Comparison of ENCODE assay signal across 8 cellular contexts in the genomic region with DNA sequence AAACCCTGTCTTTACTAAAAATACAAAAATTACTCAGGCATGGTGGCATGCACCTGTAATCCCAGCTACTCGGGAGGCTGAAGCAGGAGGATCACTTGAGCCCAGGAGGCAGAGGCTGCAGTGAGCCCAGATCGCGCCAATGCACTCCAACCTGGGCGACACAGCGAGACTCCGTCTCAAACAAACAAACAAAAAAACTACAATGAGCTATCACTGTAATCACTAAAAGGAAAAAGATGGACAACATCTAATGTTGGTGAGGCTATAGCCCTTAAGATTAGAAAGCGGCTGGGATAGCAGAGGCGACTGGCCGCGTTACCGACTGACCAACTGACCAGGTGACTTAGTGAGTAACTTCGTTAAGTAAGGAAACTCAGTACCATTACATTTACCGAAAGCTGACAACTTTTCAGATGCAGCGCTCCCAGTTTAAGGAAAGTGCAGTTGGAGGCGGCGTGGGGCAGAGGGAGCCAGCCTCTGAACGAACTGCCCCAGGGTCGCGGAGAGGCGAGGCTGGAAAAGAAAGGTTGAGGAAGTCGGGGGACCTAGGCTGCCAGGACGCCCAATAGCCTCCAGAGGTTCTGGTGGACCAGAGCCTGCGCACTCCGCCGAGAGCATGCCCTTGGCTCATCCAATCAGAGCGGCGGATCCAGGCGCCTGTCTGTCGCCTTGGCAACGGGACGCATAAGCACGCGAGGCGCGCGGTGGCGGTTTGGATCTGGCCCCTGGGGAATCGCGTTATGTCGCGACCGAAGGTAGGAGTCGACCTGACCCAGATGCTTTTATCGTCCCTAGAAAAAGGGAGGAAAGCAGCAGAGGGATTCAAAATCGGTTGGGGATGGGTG. TPM values are rescaled to one million over a fixed set of nuclear protein-coding genes. Genes with fewer than 3 reads are reported as not detected.
A peak's percentile ranks its signal among the peaks of the same experiment; 100 is the strongest.
DNase-seq lines count a peak whose midpoint lies in the region; ATAC-seq and TF ChIP-seq lines count a peak whose summit lies in the region.

No MANE protein-coding gene starts in this region.

- peaks cover 5% of the 10 kb centered on the region for H3K4me1 ChIP-seq in OCI-LY7 (ENCODE audit: insufficient read depth, low read length, poor library complexity, severe bottlenecking)
- H3K4me1 ChIP-seq in esophagus (ENCODE audit: control insufficient read depth in 2 of 2, insufficient read depth in 2 of 2, low read length in 1 of 2) = no peaks in the 10 kb centered on the region

- H4K20me1 ChIP-seq in OCI-LY7 (ENCODE audit: insufficient read depth, low read length) = no peaks in the 10 kb centered on the region

- H3K4me3 Mint-ChIP-seq in Calu3 (ENCODE audit: low read depth, unreplicated experiment) = peak overlapping the region; percentile 94

- no peak for TF ChIP-seq CTCF in Calu3 (IDR thresholded peaks at IDR 0.05; ENCODE audit: unreplicated experiment)
- TF ChIP-seq CTCF in OCI-LY7 (conservative IDR thresholded peaks at IDR 0.05; ENCODE audit: low read length) = no peak

- H3K9me3 Mint-ChIP-seq in Calu3 (ENCODE audit: low read depth, unreplicated experiment) = no peaks in the 10 kb centered on the region

- H3K4me2 ChIP-seq in OCI-LY7 (ENCODE audit: low read length) = peak overlapping the region; percentile 88

- H3K27ac Mint-ChIP-seq in Calu3 (ENCODE audit: unreplicated experiment) = peak overlapping the region; percentile 91

- H3K4me1 Mint-ChIP-seq in Calu3 (ENCODE audit: low read depth, unreplicated experiment) = peaks cover 8% of the 10 kb centered on the region

- no peaks in the 10 kb centered on the region for H3K27me3 ChIP-seq in esophagus (ENCODE audit: control insufficient read depth in 1 of 2, insufficient read depth in 2 of 2, low read length in 2 of 2)

- peak overlapping the region; percentile 71 for H3K4me3 ChIP-seq in OCI-LY7 (ENCODE audit: low read depth, low read length, poor library complexity, severe bottlenecking)
- peak overlapping the region; percentile 58 to 68 for H3K4me3 ChIP-seq in esophagus (ENCODE audit: low read depth in 1 of 2, low read length in 2 of 2)

- no peak overlapping the region for H3K27ac ChIP-seq in OCI-LY7 (ENCODE audit: low read depth, low read length, poor library complexity, severe bottlenecking)
- peak overlapping the region; percentile 66 to 72 for H3K27ac ChIP-seq in esophagus (ENCODE audit: low read depth in 2 of 2, low read length in 1 of 2)

- POLR2A ChIA-PET in OCI-LY7 (lab: Charles Lee) = interaction anchor here (0.7 to 1.8 kb wide), 7 partner anchors 13 to 1167 kb away, joined by 3 to 12 read pairs (median 4); a partner anchor contains a TSS

- H2AFZ ChIP-seq in OCI-LY7 (ENCODE audit: low read length) = peak overlapping the region; percentile 93

- H3K9me3 ChIP-seq in OCI-LY7 (ENCODE audit: low read length) = no peaks in the 10 kb centered on the region
- H3K9me3 ChIP-seq in esophagus (ENCODE audit: control insufficient read depth in 2 of 2, insufficient read depth in 1 of 2, low read depth in 1 of 2, low read length in 1 of 2) = no peaks in the 10 kb centered on the region

- DNase-seq in Calu3 (peak; percentile 95), HuH-7 (ENCODE audit: low spot score) (peak; percentile 99), OCI-LY7 (ENCODE audit: low spot score) (peak; percentile 66), activated T-cell treated with anti-CD3 and anti-CD28 coated beads for 48 hours (ENCODE audit: low read depth) (peak; percentile 80), mucosa of gallbladder (ENCODE audit: low spot score) (peak; percentile 95)
- DNase-seq in stimulated activated CD8-positive, alpha-beta memory T cell treated with anti-CD3 and anti-CD28 coated beads, Interleukin-4, amount 100 ng/mL, for 1 hour (ENCODE audit: low read depth in 2 of 2, low spot score in 1 of 2) = peak; percentile 46 to 47

- BruUV-seq in Calu3 (replicated peaks; lab: Mats Ljungman, UMichigan) = TSS peak; percentile 41
- BruUV-seq in OCI-LY7 (replicated peaks; lab: Mats Ljungman, UMichigan) = no TSS peak

- H3K9me2 ChIP-seq in OCI-LY7 (ENCODE audit: insufficient read depth, low read length) = no peaks in the 10 kb centered on the region

- H3K36me3 ChIP-seq in OCI-LY7 (ENCODE audit: insufficient read depth, low read length) (no peaks in the 10 kb centered on the region), esophagus (ENCODE audit: control insufficient read depth in 2 of 2, insufficient read depth in 2 of 2, low read length in 1 of 2) (no peaks in the 10 kb centered on the region)

- no peaks in the 10 kb centered on the region for H3K79me2 ChIP-seq in OCI-LY7 (ENCODE audit: insufficient read depth, low read depth, low read length)

- ATAC-seq in GM21515 (IDR thresholded peaks at IDR 0.05; ENCODE audit: unreplicated experiment) = peak; percentile 88

- H3K27me3 Mint-ChIP-seq in Calu3 (ENCODE audit: unreplicated experiment) = peaks cover 16% of the 10 kb centered on the region

- peaks cover 14% of the 10 kb centered on the region for H3K36me3 Mint-ChIP-seq in Calu3 (ENCODE audit: insufficient read depth, unreplicated experiment)

- CTCF ChIA-PET in Calu3 (lab: Charles Lee) = interaction anchor here (0.6 to 1.4 kb wide), 9 partner anchors 15 to 1025 kb away, joined by 3 to 6 read pairs (median 3); a partner anchor contains a TSS
- CTCF ChIA-PET in OCI-LY7 (lab: Charles Lee; ENCODE audit: unreplicated experiment) = interaction anchor here (0.8 kb wide), 1 partner anchor 26 kb away, joined by 3 read pairs; no protein-coding TSS in a partner anchor

- 6% methylated on average over 45 of the region's 45 CpGs for WGBS in esophagus, 2 donors

- intact Hi-C loops in Calu3 (cut with micrococcal nuclease; ENCODE audit: unreplicated experiment) (no loop called here), OCI-LY7 (cut with micrococcal nuclease; ENCODE audit: unreplicated experiment) (no loop called here)

RNA-seq across cellular contexts. Expression of a gene that starts 8.9 kb away (rescaled TPM):
- total RNA-seq in Calu3 (2022) (not detected in 2 replicates), OCI-LY7 (2022) (not detected in 2 replicates), mucosa of gallbladder (0.29 TPM)
- total RNA-seq in OCI-LY7 (2014; rRNA removed; shearing (Covaris generic)) = not detected in 2 replicates
- polyA plus RNA-seq in esophagus = under 1 TPM; 0.12 to 0.14 TPM

RNA-seq across cellular contexts. Expression of a gene that starts 9.0 kb away (rescaled TPM):
- total RNA-seq in Calu3 (2022) = 0.47 TPM in 1 of 2 replicates, not detected in the other
- total RNA-seq in OCI-LY7 (2014; rRNA removed; shearing (Covaris generic)) = 0.19 and 1.5 TPM in 2 replicates
- 0.61 TPM in 1 of 2 replicates, not detected in the other for total RNA-seq in OCI-LY7 (2022)
- polyA plus RNA-seq in esophagus = under 1 TPM; 0.55 to 0.58 TPM
- total RNA-seq in mucosa of gallbladder = 2.8 TPM

RNA-seq across cellular contexts. Expression of a gene that starts 34.0 kb away (rescaled TPM):
- total RNA-seq in Calu3 (2022) (not detected in 2 replicates), OCI-LY7 (2022) (not detected in 2 replicates), mucosa of gallbladder (1.6 TPM)
- total RNA-seq in OCI-LY7 (2014; rRNA removed; shearing (Covaris generic)) = not detected in 2 replicates
- polyA plus RNA-seq in esophagus = under 1 TPM; 0.35 to 0.41 TPM

Comparison
In these comparisons a context has a peak if more than half of its experiments do, and no peak if none do; other contexts are left out.
1. DNase-seq: peak in every context shown above with its lines; median percentile 99 in HuH-7; 95 in Calu3; 95 in mucosa of gallbladder; 80 in activated T-cell treated with anti-CD3 and anti-CD28 coated beads for 48 hours; 66 in OCI-LY7; 46 in stimulated activated CD8-positive, alpha-beta memory T cell treated with anti-CD3 and anti-CD28 coated beads, Interleukin-4, amount 100 ng/mL, for 1 hour.